31 cellular contexts compared by ENCODE assay signal in genomic region chr16:88325976-88326375, GRCh38.
"Had no signal": no experiment of that assay in that cellular context is flagged by ENCODE, and none has a peak within 500 bp of the region (broad histone marks: within the 10 kb centered on the region; RNA-seq: fewer than 3 reads in every experiment).

No MANE protein-coding gene starts in this region.

- DNase-seq: activated CD4-positive, alpha-beta memory T cell treated with anti-CD3 and anti-CD28 coated beads for 36 hours; activated CD4-positive, alpha-beta T cell treated with anti-CD3 and anti-CD28 coated beads for 36 hours; activated CD4-positive, alpha-beta T cell treated with anti-CD3 and anti-CD28 coated beads, Interleukin-2, amount 10 ng/mL, durations not matched to agents 24 days and 14 days; activated CD4-positive, CD25-positive, alpha-beta regulatory T cell; activated CD4-positive, CD25-positive, alpha-beta regulatory T cell treated with anti-CD3 and anti-CD28 coated beads, Interleukin-2, amount 50 U/mL, for 72 hours; activated CD8-positive, alpha-beta memory T cell treated with anti-CD3 and anti-CD28 coated beads, Interleukin-2, amount 10 ng/mL, durations not matched to agents 7 days and 5 days; activated CD8-positive, alpha-beta memory T cell treated with anti-CD3 and anti-CD28 coated beads, Interleukin-2, amount 50 U/mL, for 4 hours; activated CD8-positive, alpha-beta T cell treated with anti-CD3 and anti-CD28 coated beads, Interleukin-2, amount 10 ng/mL, durations not matched to agents 7 days and 5 days; activated gamma-delta T cell; activated naive CD4-positive, alpha-beta T cell; activated naive CD4-positive, alpha-beta T cell treated with anti-CD3 and anti-CD28 coated beads, Interleukin-2, amount 10 ng/mL, durations not matched to agents 7 days and 5 days; activated naive CD8-positive, alpha-beta T cell treated with anti-CD3 and anti-CD28 coated beads, Interleukin-2, amount 50 U/mL, for 24 hours; activated T-cell treated with anti-CD3 and anti-CD28 coated beads, Interleukin-2, amount 50 U/mL, for 1 hour; activated T-cell treated with anti-CD3 and anti-CD28 coated beads, Interleukin-2, amount 50 U/mL, for 72 hours; adrenal gland; amygdala; brain microvascular endothelial cell; dorsolateral prefrontal cortex; effector memory CD4-positive, alpha-beta T cell; endodermal cell; foreskin fibroblast; head of caudate nucleus; T-helper 1 cell; T-helper 17 cell had no signal

- H3K36me3 Mint-ChIP-seq: activated CD4-positive, alpha-beta memory T cell treated with anti-CD3 and anti-CD28 coated beads for 36 hours; activated CD8-positive, alpha-beta memory T cell treated with anti-CD3 and anti-CD28 coated beads, Interleukin-2, amount 10 ng/mL, durations not matched to agents 7 days and 5 days; activated naive CD4-positive, alpha-beta T cell treated with anti-CD3 and anti-CD28 coated beads, Interleukin-2, amount 10 ng/mL, durations not matched to agents 7 days and 5 days; activated naive CD4-positive, alpha-beta T cell treated with anti-CD3 and anti-CD28 coated beads, Interleukin-2, amount 50 U/mL, for 72 hours had no signal

- H3K27me3 Mint-ChIP-seq: activated CD4-positive, alpha-beta memory T cell treated with anti-CD3 and anti-CD28 coated beads for 36 hours; activated CD4-positive, alpha-beta T cell treated with anti-CD3 and anti-CD28 coated beads for 36 hours; activated CD4-positive, alpha-beta T cell treated with anti-CD3 and anti-CD28 coated beads, Interleukin-2, amount 10 ng/mL, durations not matched to agents 24 days and 14 days; activated CD8-positive, alpha-beta memory T cell treated with anti-CD3 and anti-CD28 coated beads, Interleukin-2, amount 10 ng/mL, durations not matched to agents 7 days and 5 days; activated naive CD4-positive, alpha-beta T cell treated with anti-CD3 and anti-CD28 coated beads, Interleukin-2, amount 10 ng/mL, durations not matched to agents 7 days and 5 days; activated naive CD8-positive, alpha-beta T cell treated with anti-CD3 and anti-CD28 coated beads, Interleukin-2, amount 50 U/mL, for 24 hours; central memory CD8-positive, alpha-beta T cell had no signal

- ATAC-seq: activated CD4-positive, alpha-beta T cell treated with anti-CD3 and anti-CD28 coated beads for 36 hours; activated CD8-positive, alpha-beta memory T cell treated with anti-CD3 and anti-CD28 coated beads, Interleukin-2, amount 10 ng/mL, durations not matched to agents 7 days and 5 days; activated CD8-positive, alpha-beta T cell treated with anti-CD3 and anti-CD28 coated beads, Interleukin-2, amount 10 ng/mL, durations not matched to agents 7 days and 5 days; activated naive CD4-positive, alpha-beta T cell treated with anti-CD3 and anti-CD28 coated beads, Interleukin-2, amount 50 U/mL, for 72 hours; activated naive CD8-positive, alpha-beta T cell treated with anti-CD3 and anti-CD28 coated beads, Interleukin-2, amount 50 U/mL, for 24 hours; activated T-cell treated with anti-CD3 and anti-CD28 coated beads, Interleukin-2, amount 50 U/mL, for 72 hours; esophagus mucosa; T-helper 17 cell had no signal

- H3K4me1 Mint-ChIP-seq: activated CD4-positive, alpha-beta T cell treated with anti-CD3 and anti-CD28 coated beads for 36 hours; activated CD4-positive, alpha-beta T cell treated with anti-CD3 and anti-CD28 coated beads, Interleukin-2, amount 10 ng/mL, durations not matched to agents 24 days and 14 days; activated CD8-positive, alpha-beta memory T cell treated with anti-CD3 and anti-CD28 coated beads, Interleukin-2, amount 10 ng/mL, durations not matched to agents 7 days and 5 days; activated naive CD4-positive, alpha-beta T cell treated with anti-CD3 and anti-CD28 coated beads, Interleukin-2, amount 10 ng/mL, durations not matched to agents 7 days and 5 days; activated naive CD8-positive, alpha-beta T cell treated with anti-CD3 and anti-CD28 coated beads, Interleukin-2, amount 50 U/mL, for 24 hours; central memory CD8-positive, alpha-beta T cell; endodermal cell; T-helper 17 cell had no signal

- H3K4me1 ChIP-seq: adrenal gland had no signal

- H3K4me3 ChIP-seq: adrenal gland, coronary artery, dorsolateral prefrontal cortex had no signal

- H3K36me3 ChIP-seq: adrenal gland, brain microvascular endothelial cell had no signal

- H3K9me3 Mint-ChIP-seq: activated CD4-positive, alpha-beta memory T cell treated with anti-CD3 and anti-CD28 coated beads for 36 hours; activated naive CD4-positive, alpha-beta T cell treated with anti-CD3 and anti-CD28 coated beads, Interleukin-2, amount 50 U/mL, for 72 hours; activated naive CD8-positive, alpha-beta T cell treated with anti-CD3 and anti-CD28 coated beads, Interleukin-2, amount 50 U/mL, for 24 hours; activated T-cell treated with anti-CD3 and anti-CD28 coated beads, Interleukin-2, amount 50 U/mL, for 72 hours; central memory CD8-positive, alpha-beta T cell had no signal

- H3K4me3 Mint-ChIP-seq: activated CD4-positive, alpha-beta memory T cell treated with anti-CD3 and anti-CD28 coated beads for 36 hours; activated CD4-positive, alpha-beta T cell treated with anti-CD3 and anti-CD28 coated beads for 36 hours; activated CD4-positive, alpha-beta T cell treated with anti-CD3 and anti-CD28 coated beads, Interleukin-2, amount 10 ng/mL, durations not matched to agents 24 days and 14 days; activated CD8-positive, alpha-beta memory T cell treated with anti-CD3 and anti-CD28 coated beads, Interleukin-2, amount 10 ng/mL, durations not matched to agents 7 days and 5 days; activated CD8-positive, alpha-beta T cell treated with anti-CD3 and anti-CD28 coated beads, Interleukin-2, amount 10 ng/mL, durations not matched to agents 7 days and 5 days; activated naive CD4-positive, alpha-beta T cell treated with anti-CD3 and anti-CD28 coated beads, Interleukin-2, amount 10 ng/mL, durations not matched to agents 7 days and 5 days; activated naive CD8-positive, alpha-beta T cell treated with anti-CD3 and anti-CD28 coated beads, Interleukin-2, amount 50 U/mL, for 24 hours; activated T-cell treated with anti-CD3 and anti-CD28 coated beads, Interleukin-2, amount 50 U/mL, for 72 hours; central memory CD8-positive, alpha-beta T cell; dendritic cell treated with granulocyte-macrophage colony-stimulating factor and Interleukin-4, amounts not matched to agents 40 ng/mL and 50 ng/mL, for 4 days; endodermal cell; T-helper 17 cell had no signal

- FAIRE-seq: bronchial epithelial cell, frontal cortex had no signal

- H3K27ac ChIP-seq: adrenal gland, brain microvascular endothelial cell, coronary artery, dorsolateral prefrontal cortex had no signal

- H3K27me3 ChIP-seq: adrenal gland, brain microvascular endothelial cell, dorsolateral prefrontal cortex had no signal

- H3K9me3 ChIP-seq: adrenal gland had no signal

- H3K27ac Mint-ChIP-seq: activated CD4-positive, alpha-beta memory T cell treated with anti-CD3 and anti-CD28 coated beads for 36 hours; activated CD4-positive, alpha-beta T cell treated with anti-CD3 and anti-CD28 coated beads for 36 hours; activated CD4-positive, alpha-beta T cell treated with anti-CD3 and anti-CD28 coated beads, Interleukin-2, amount 10 ng/mL, durations not matched to agents 24 days and 14 days; activated CD8-positive, alpha-beta memory T cell treated with anti-CD3 and anti-CD28 coated beads, Interleukin-2, amount 10 ng/mL, durations not matched to agents 7 days and 5 days; activated CD8-positive, alpha-beta T cell treated with anti-CD3 and anti-CD28 coated beads, Interleukin-2, amount 10 ng/mL, durations not matched to agents 7 days and 5 days; activated naive CD4-positive, alpha-beta T cell treated with anti-CD3 and anti-CD28 coated beads, Interleukin-2, amount 10 ng/mL, durations not matched to agents 7 days and 5 days; activated naive CD4-positive, alpha-beta T cell treated with anti-CD3 and anti-CD28 coated beads, Interleukin-2, amount 50 U/mL, for 72 hours; activated naive CD8-positive, alpha-beta T cell treated with anti-CD3 and anti-CD28 coated beads, Interleukin-2, amount 50 U/mL, for 24 hours; activated T-cell treated with anti-CD3 and anti-CD28 coated beads, Interleukin-2, amount 50 U/mL, for 72 hours; dendritic cell treated with granulocyte-macrophage colony-stimulating factor and Interleukin-4, amounts not matched to agents 40 ng/mL and 50 ng/mL, for 4 days; endodermal cell; T-helper 17 cell had no signal
